In the genomic region with DNA sequence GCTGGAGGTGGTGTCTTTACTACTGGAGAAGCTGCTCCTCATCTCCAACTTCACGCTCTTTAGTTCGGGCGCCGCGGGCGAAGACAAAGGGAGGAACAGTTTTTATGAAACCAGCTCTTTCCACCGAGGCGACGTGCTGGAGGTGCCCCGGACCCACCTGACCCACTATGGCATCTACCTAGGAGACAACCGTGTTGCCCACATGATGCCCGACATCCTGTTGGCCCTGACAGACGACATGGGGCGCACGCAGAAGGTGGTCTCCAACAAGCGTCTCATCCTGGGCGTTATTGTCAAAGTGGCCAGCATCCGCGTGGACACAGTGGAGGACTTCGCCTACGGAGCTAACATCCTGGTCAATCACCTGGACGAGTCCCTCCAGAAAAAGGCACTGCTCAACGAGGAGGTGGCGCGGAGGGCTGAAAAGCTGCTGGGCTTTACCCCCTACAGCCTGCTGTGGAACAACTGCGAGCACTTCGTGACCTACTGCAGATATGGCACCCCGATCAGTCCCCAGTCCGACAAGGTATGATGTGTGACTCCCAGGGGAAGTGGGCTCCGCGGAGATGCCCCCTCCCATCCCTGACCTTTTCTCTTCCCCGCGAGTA, we compare ENCODE assay signal across 8 cellular contexts. TPM values are rescaled to one million over a fixed set of nuclear protein-coding genes. Genes with fewer than 3 reads are reported as not detected.
DNase-seq lines count a peak whose midpoint lies in the region; ATAC-seq and FAIRE-seq lines count a peak whose summit lies in the region.

No MANE protein-coding gene starts in this region.

- H3K27me3 ChIP-seq in HUES6 (ENCODE audit: control insufficient read depth, insufficient read depth, low read length) (peaks cover 63% of the 10 kb centered on the region), iPS-20b (ENCODE audit: insufficient read depth, low read length) (peaks cover 73% of the 10 kb centered on the region), small intestine (ENCODE audit: control insufficient read depth in 2 of 2, insufficient read depth in 2 of 2, low read length in 2 of 2) (peaks cover 0 to 11% of the 10 kb centered on the region in 2 donors)

- H3K4me1 ChIP-seq in HUES6 (ENCODE audit: control insufficient read depth, insufficient read depth, low read length): peaks cover 21% of the 10 kb centered on the region
- peaks cover 41% of the 10 kb centered on the region; the same call in 1 of the 2 replicates for H3K4me1 ChIP-seq in iPS-20b (ENCODE audit: insufficient read depth, low read length)
- no peaks in the 10 kb centered on the region for H3K4me1 ChIP-seq in small intestine (ENCODE audit: control insufficient read depth in 2 of 2, insufficient read depth in 1 of 2, low read depth in 1 of 2, low read length in 1 of 2)

- H3K36me3 ChIP-seq in HUES6 (ENCODE audit: control insufficient read depth, insufficient read depth, low read length) (no peaks in the 10 kb centered on the region), iPS-20b (ENCODE audit: insufficient read depth, low read depth, low read length) (peaks cover 14% of the 10 kb centered on the region), small intestine (ENCODE audit: control insufficient read depth in 2 of 2, insufficient read depth in 2 of 2, low read length in 2 of 2) (no peaks in the 10 kb centered on the region)

- H3K4me3 ChIP-seq in HUES6 (ENCODE audit: low read depth, low read length) (peak overlapping the region; percentile 90), iPS-20b (ENCODE audit: low read length) (peak overlapping the region; percentile 93), small intestine (ENCODE audit: low read depth in 1 of 2, low read length in 2 of 2) (peak overlapping the region in 1 of 2 donors; percentile 62)

- H3K9me3 Mint-ChIP-seq in activated naive CD8-positive, alpha-beta T cell (ENCODE audit: low read depth): no peaks in the 10 kb centered on the region

- WGBS in small intestine, 3 donors: 2 to 6% (median 5%) methylated on average over 33 of the region's 33 CpGs

- DNase-seq in small intestine: peak; percentile 6
- DNase-seq in NK-92 treated with Interleukin-12 subunit alpha and Interleukin-12 subunit beta, amount 100 ng/mL, for 24 hours (lab: John Stamatoyannopoulos, UW): no peak
- DNase-seq in anterior cingulate cortex (lab: John Stamatoyannopoulos, UW): no peak

- no peak overlapping the region for H3K27ac Mint-ChIP-seq in activated naive CD8-positive, alpha-beta T cell

- no peaks in the 10 kb centered on the region for H3K36me3 Mint-ChIP-seq in activated naive CD8-positive, alpha-beta T cell

- H3K9ac ChIP-seq in HUES6 (ENCODE audit: low read length) (peak overlapping the region; percentile 63), iPS-20b (ENCODE audit: low read depth, low read length) (peak overlapping the region; percentile 67)

- ATAC-seq in GM21619 (IDR thresholded peaks at IDR 0.05; ENCODE audit: unreplicated experiment) (no peak), HG03108 (IDR thresholded peaks at IDR 0.05; ENCODE audit: unreplicated experiment) (no peak)

- no peaks in the 10 kb centered on the region for H3K9me3 ChIP-seq in HUES6 (ENCODE audit: control insufficient read depth, insufficient read depth, low read depth, low read length)
- no peaks in the 10 kb centered on the region for H3K9me3 ChIP-seq in iPS-20b (ENCODE audit: insufficient read depth, low read depth, low read length)
- no peaks in the 10 kb centered on the region for H3K9me3 ChIP-seq in small intestine (ENCODE audit: control insufficient read depth, low read depth)

- H3K27ac ChIP-seq in HUES6 (ENCODE audit: low read depth, low read length) (no peak overlapping the region), iPS-20b (ENCODE audit: low read length) (no peak overlapping the region), small intestine (ENCODE audit: low read depth in 1 of 2, low read length in 1 of 2) (no peak overlapping the region)

- FAIRE-seq in small intestine (lab: Jason Lieb, UNC): no peak

- H3K4me3 Mint-ChIP-seq in activated naive CD8-positive, alpha-beta T cell: peak overlapping the region; percentile 86

- H3K27me3 Mint-ChIP-seq in activated naive CD8-positive, alpha-beta T cell: peaks cover 47% of the 10 kb centered on the region

- H3K4me1 Mint-ChIP-seq in activated naive CD8-positive, alpha-beta T cell (ENCODE audit: low read depth): peaks cover 18% of the 10 kb centered on the region

RNA-seq across cellular contexts. Expression of a gene that starts 0.6 kb away (rescaled TPM):
- polyA plus RNA-seq in small intestine: 10 to 100 TPM in 1 of 3 donors, 1 to 10 TPM in 2; 1.2 to 10.5 (median 6.8) TPM

RNA-seq across cellular contexts. Expression of a gene that starts 36.6 kb away (rescaled TPM):
- under 1 TPM in 1 of 3 donors, not detected in 2; 0.01 TPM for polyA plus RNA-seq in small intestine
